Comparison of ENCODE assay signal across 22 cellular contexts in genomic region chr12:97425380-97425779, GRCh38. TPM values are rescaled to one million over a fixed set of nuclear protein-coding genes. Genes with fewer than 3 reads are reported as not detected.
DNase-seq lines count a peak whose midpoint lies in the region; TF ChIP-seq lines count a peak whose summit lies in the region.
"Had no signal": no experiment of that assay in that cellular context is flagged by ENCODE, and none has a peak within 500 bp of the region (broad histone marks: within the 10 kb centered on the region; RNA-seq: fewer than 3 reads in every experiment).

No MANE protein-coding gene starts in this region.

- H3K9me3 Mint-ChIP-seq in H9: peaks cover 0 to 2% of the 10 kb centered on the region in 2 experiments; a peak in 4 of 5 replicates
- H3K9me3 Mint-ChIP-seq: CD4-positive, alpha-beta T cell had no signal

- H3K27me3 ChIP-seq in H9 (ENCODE audit: insufficient read depth, low read length) (no peaks in the 10 kb centered on the region), mesendoderm (ENCODE audit: insufficient read depth, low read length, poor library complexity) (no peaks in the 10 kb centered on the region), MG63 (peaks cover 2% of the 10 kb centered on the region; the same call in 1 of the 2 replicates)
- H3K27me3 ChIP-seq: BLaER1 treated with 17β-estradiol and CSF1 and Interleukin-3, amounts not matched to agents 10 nM and 100 nM; SJSA1 had no signal

- no peak overlapping the region for H3K4me3 Mint-ChIP-seq in H9
- H3K4me3 Mint-ChIP-seq: CD4-positive, alpha-beta T cell had no signal

- no peak overlapping the region for H4K91ac ChIP-seq in H9 (ENCODE audit: insufficient read length, low read depth, low read length)

- H3K27ac ChIP-seq in H9 (ENCODE audit: insufficient read length, low read depth, low read length) (no peak overlapping the region), mesendoderm (ENCODE audit: low read depth, low read length) (peak overlapping the region; percentile 51)
- H3K27ac ChIP-seq: A549; BLaER1 treated with 17β-estradiol and CSF1 and Interleukin-3, amounts not matched to agents 10 nM and 100 nM; PC-9; SJSA1 had no signal

- H3K23me2 ChIP-seq in H9 (ENCODE audit: insufficient read length, low read depth, low read length, poor library complexity, severe bottlenecking): no peaks in the 10 kb centered on the region

- H3K23ac ChIP-seq in H9 (ENCODE audit: insufficient read length, low read depth, low read length) (no peak overlapping the region), mesendoderm (ENCODE audit: low read length) (no peak overlapping the region)

- H3K18ac ChIP-seq in H9 (ENCODE audit: insufficient read length, low read depth, low read length) (no peak overlapping the region), mesendoderm (ENCODE audit: low read length) (peak overlapping the region; percentile 44)

- H3K4me1 ChIP-seq in H9 (ENCODE audit: insufficient read depth, low read length): peaks cover 18% of the 10 kb centered on the region; the same call in 1 of the 2 replicates
- H3K4me1 ChIP-seq in mesendoderm (ENCODE audit: control insufficient read depth, low read depth, low read length): peaks cover 19% of the 10 kb centered on the region
- H3K4me1 ChIP-seq: A549; BLaER1 treated with 17β-estradiol and CSF1 and Interleukin-3, amounts not matched to agents 10 nM and 100 nM; SJSA1 had no signal

- no peak overlapping the region for H3K4me2 ChIP-seq in H9 (ENCODE audit: insufficient read depth, insufficient read length, low read length)
- H3K4me2 ChIP-seq in mesendoderm (ENCODE audit: low read length): no peak overlapping the region
- H3K4me2 ChIP-seq: A549; BLaER1 treated with 17β-estradiol and CSF1 and Interleukin-3, amounts not matched to agents 10 nM and 100 nM; PC-9 had no signal

- no peak overlapping the region for H2BK12ac ChIP-seq in H9 (ENCODE audit: insufficient read length, low read depth, low read length)

- no peaks in the 10 kb centered on the region for H4K20me1 ChIP-seq in H9 (ENCODE audit: control insufficient read depth, insufficient read depth, insufficient read length)
- H4K20me1 ChIP-seq: BLaER1 treated with 17β-estradiol and CSF1 and Interleukin-3, amounts not matched to agents 10 nM and 100 nM had no signal

- H3K79me1 ChIP-seq in H9 (ENCODE audit: insufficient read depth, low read depth, low read length, poor library complexity, severe bottlenecking): no peaks in the 10 kb centered on the region
- no peaks in the 10 kb centered on the region for H3K79me1 ChIP-seq in mesendoderm (ENCODE audit: low read length)

- H3K36me3 Mint-ChIP-seq in H9 (ENCODE audit: insufficient read depth in 1 of 3, low read depth in 3 of 3): peaks cover 0 to 6% (median 5%) of the 10 kb centered on the region in 3 experiments; a peak in 3 of 7 replicates

- WGBS in H9 (ENCODE audit: extremely low coverage, insufficient read length, low lambda C conversion rate): no CpG with 5 or more reads among the region's 5 CpGs
- no CpG with 5 or more reads among the region's 5 CpGs for WGBS in mesendoderm (ENCODE audit: extremely low coverage, insufficient coverage, low lambda C conversion rate)

- H2BK20ac ChIP-seq in H9 (ENCODE audit: low read depth, low read length, poor library complexity, severe bottlenecking): no peak overlapping the region

- no peak for TF ChIP-seq CTCF in H9 (conservative IDR thresholded peaks at IDR 0.05)

- no peaks in the 10 kb centered on the region for H3K36me3 ChIP-seq in mesendoderm (ENCODE audit: control insufficient read depth, insufficient read depth, low read length)
- H3K36me3 ChIP-seq in MG63: no peaks in the 10 kb centered on the region
- H3K36me3 ChIP-seq: BLaER1 treated with 17β-estradiol and CSF1 and Interleukin-3, amounts not matched to agents 10 nM and 100 nM; SJSA1 had no signal

- no peak overlapping the region for H3T11ph ChIP-seq in H9 (ENCODE audit: low read length)

- H3K9ac ChIP-seq in H9 (ENCODE audit: extremely low read depth, insufficient read length, low read length): no peak overlapping the region
- peak overlapping the region; percentile 12 for H3K9ac ChIP-seq in mesendoderm (ENCODE audit: low read length)
- H3K9ac ChIP-seq: BLaER1 treated with 17β-estradiol and CSF1 and Interleukin-3, amounts not matched to agents 10 nM and 100 nM had no signal

- H2BK120ac ChIP-seq in H9 (ENCODE audit: low read depth, low read length, poor library complexity, severe bottlenecking) (no peak overlapping the region), mesendoderm (ENCODE audit: low read depth, low read length) (peak overlapping the region; percentile 48)

- H2BK5ac ChIP-seq in H9 (ENCODE audit: insufficient read length, low read length): no peak overlapping the region
- H2BK5ac ChIP-seq in mesendoderm (ENCODE audit: low read length): peak overlapping the region; percentile 84

- no peak overlapping the region for H4K5ac ChIP-seq in H9 (ENCODE audit: insufficient read length, low read depth, low read length)
- H4K5ac ChIP-seq in mesendoderm (ENCODE audit: low read length): no peak overlapping the region

- H3K27me3 Mint-ChIP-seq in H9 (ENCODE audit: low read depth): no peaks in the 10 kb centered on the region

- H3K4ac ChIP-seq in H9 (ENCODE audit: low read depth, low read length) (no peak overlapping the region), mesendoderm (ENCODE audit: low read depth, low read length) (no peak overlapping the region)

- H3K56ac ChIP-seq in H9 (ENCODE audit: insufficient read length, low read depth, low read length) (no peak overlapping the region), mesendoderm (ENCODE audit: low read length) (peak overlapping the region; percentile 75)

- H2AK5ac ChIP-seq in H9 (ENCODE audit: insufficient read length, low read length) (no peak overlapping the region), mesendoderm (ENCODE audit: low read length) (peak overlapping the region; percentile 19)

- no peak overlapping the region for H4K8ac ChIP-seq in H9 (replicated peaks; ENCODE audit: insufficient read length, low read depth, low read length)
- no peak overlapping the region for H4K8ac ChIP-seq in mesendoderm (ENCODE audit: low read depth, low read length)

- H3K9me3 ChIP-seq in H9 (ENCODE audit: control insufficient read depth, low read depth, low read length): no peaks in the 10 kb centered on the region
- no peaks in the 10 kb centered on the region for H3K9me3 ChIP-seq in MG63
- H3K9me3 ChIP-seq: A549; BLaER1 treated with 17β-estradiol and CSF1 and Interleukin-3, amounts not matched to agents 10 nM and 100 nM; SJSA1 had no signal

- H3K4me1 Mint-ChIP-seq in H9: peaks cover 52 to 55% of the 10 kb centered on the region in 2 experiments

- H2AFZ ChIP-seq in H9 (ENCODE audit: low read length): no peak overlapping the region
- H2AFZ ChIP-seq: PC-9 had no signal

- peak overlapping the region; percentile 49 to 96 (median 90) for H3K27ac Mint-ChIP-seq in H9
- H3K27ac Mint-ChIP-seq: CD4-positive, alpha-beta T cell had no signal

- no peak overlapping the region for H3K4me3 ChIP-seq in mesendoderm (ENCODE audit: low read length)
- no peak overlapping the region for H3K4me3 ChIP-seq in MG63
- H3K4me3 ChIP-seq: A549; BLaER1 treated with 17β-estradiol and CSF1 and Interleukin-3, amounts not matched to agents 10 nM and 100 nM; PC-9; SJSA1 had no signal

- H3K14ac ChIP-seq in H9 (ENCODE audit: insufficient read depth, low read length): no peak overlapping the region

- no peak overlapping the region for H2BK15ac ChIP-seq in H9 (ENCODE audit: low read depth, low read length)
- H2BK15ac ChIP-seq in mesendoderm (replicated peaks; ENCODE audit: low read depth): no peak overlapping the region

- H3K79me2 ChIP-seq in H9 (ENCODE audit: insufficient read depth, low read length) (no peaks in the 10 kb centered on the region), mesendoderm (ENCODE audit: control insufficient read depth, insufficient read depth, low read length) (no peaks in the 10 kb centered on the region)

- DNase-seq in ELF-1 (ENCODE audit: low read depth, low spot score): peak; percentile 4
- DNase-seq in H9: no peak
- DNase-seq in NCI-H69 (lab: John Stamatoyannopoulos, UW): peak; percentile 36
- peak; percentile 66 for DNase-seq in mesendoderm
- DNase-seq in NCI-H146 (lab: John Stamatoyannopoulos, UW): no peak
- no peak for DNase-seq in activated CD4-positive, alpha-beta T cell treated with anti-CD3 and anti-CD28 coated beads for 4 hours
- DNase-seq in MG63: no peak
- DNase-seq: AML-193; CD4-positive, alpha-beta T cell; KG1; MM.1S; NCI-H1694; NCI-H2029 treated with DMSO at 0.1 percent for 48 hours; NCI-H2171 treated with DMSO at 0.1 percent for 48 hours; NCI-H345; NCI-H526; PC-9 had no signal

RNA-seq across cellular contexts. Expression of gene RMST, which starts 37.2 kb away (rescaled TPM):
- 45.8 and 57.5 TPM in 2 replicates for total RNA-seq in H9 (2021)
- polyA plus RNA-seq in mesendoderm (2013, experiment 1 of 2): 4.6 TPM
- polyA plus RNA-seq in mesendoderm (2013, experiment 2 of 2): 5.7 TPM
- total RNA-seq in MG63 (2014; rRNA removed; shearing (Covaris generic); ENCODE audit: low replicate concordance): not detected in 2 replicates
- total RNA-seq: CD4-positive, alpha-beta T cell; HT-29; PC-9; RPMI7951; SJSA1 had no signal
- polyA plus RNA-seq: A549 had no signal

Comparison
In these comparisons a context has a peak if more than half of its experiments do, and no peak if none do; other contexts are left out.
1. DNase-seq: peak in ELF-1 (single experiment), NCI-H69 (single experiment) and mesendoderm (single experiment); none in H9 (single experiment), NCI-H146 (single experiment), activated CD4-positive, alpha-beta T cell treated with anti-CD3 and anti-CD28 coated beads for 4 hours (0 of 2) and MG63 (single experiment).
2. RNA of gene RMST, which starts 37.2 kb away (total RNA-seq): 45.8 to 57.5 TPM in H9; not detected in MG63; every median in the first group is over 10 times any median in the second.